In the genomic region with DNA sequence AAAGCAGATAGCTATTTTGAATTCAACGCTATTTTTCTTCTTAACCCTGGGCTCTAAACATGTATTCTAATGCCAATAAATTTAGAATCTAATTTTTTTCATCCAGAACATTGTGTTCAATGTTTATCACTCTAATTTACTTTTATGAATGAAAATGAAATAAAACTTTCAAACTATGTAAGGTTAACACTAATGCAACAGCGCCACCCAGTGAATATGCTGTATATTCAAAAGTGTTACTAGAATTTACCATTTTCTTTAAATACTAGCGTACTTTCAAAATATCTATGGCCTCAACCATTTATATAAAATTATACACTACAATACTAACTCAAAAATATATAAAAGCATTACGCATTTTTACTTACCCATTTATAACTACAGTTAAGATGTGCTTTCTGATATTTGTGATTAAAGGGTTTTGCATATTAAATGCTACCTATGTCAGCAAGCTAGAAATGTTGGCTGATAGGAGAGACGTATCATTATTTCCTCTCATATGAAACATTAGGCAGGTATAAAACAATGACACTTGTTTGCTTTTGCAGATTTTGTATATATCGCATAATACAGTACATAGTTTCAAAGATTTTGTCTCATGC, we compare ENCODE assay signal across 7 cellular contexts. TPM values are rescaled to one million over a fixed set of nuclear protein-coding genes. Genes with fewer than 3 reads are reported as not detected.
DNase-seq lines count a peak whose midpoint lies in the region; ATAC-seq and TF ChIP-seq lines count a peak whose summit lies in the region.

No MANE protein-coding gene starts in this region.

- peaks cover 3% of the 10 kb centered on the region; the same call in 1 of the 2 replicates for H3K36me3 ChIP-seq in IMR-90 (ENCODE audit: control insufficient read depth, insufficient read depth, low read length)
- no peaks in the 10 kb centered on the region; the same call in 1 of the 2 replicates for H3K36me3 ChIP-seq in SJCRH30
- no peaks in the 10 kb centered on the region for H3K36me3 ChIP-seq in mesendoderm (ENCODE audit: control insufficient read depth, insufficient read depth, low read length)

- H3K27me3 ChIP-seq in IMR-90 (ENCODE audit: control insufficient read depth, insufficient read depth, low read length): no peaks in the 10 kb centered on the region
- H3K27me3 ChIP-seq in SJCRH30: no peaks in the 10 kb centered on the region
- H3K27me3 ChIP-seq in mesendoderm (ENCODE audit: insufficient read depth, low read length, poor library complexity): no peaks in the 10 kb centered on the region

- BruUV-seq in IMR-90 (replicated peaks; lab: Mats Ljungman, UMichigan): no TSS peak

- H2BK120ac ChIP-seq in IMR-90 (ENCODE audit: low read depth, low read length): no peak overlapping the region
- no peak overlapping the region for H2BK120ac ChIP-seq in mesendoderm (ENCODE audit: low read depth, low read length)

- TF ChIP-seq CTCF in IMR-90 (conservative IDR thresholded peaks at IDR 0.05; ENCODE audit: low read depth, low read length): peak; percentile 82

- H2BK20ac ChIP-seq in IMR-90 (ENCODE audit: low read depth, low read length): no peak overlapping the region

- no peak overlapping the region for H3K9ac ChIP-seq in IMR-90 (ENCODE audit: low read depth, low read length)
- no peak overlapping the region for H3K9ac ChIP-seq in mesendoderm (ENCODE audit: low read length)

- H3K18ac ChIP-seq in IMR-90 (ENCODE audit: low read depth, low read length) (no peak overlapping the region), mesendoderm (ENCODE audit: low read length) (no peak overlapping the region)

- peaks cover 2% of the 10 kb centered on the region; the same call in 1 of the 2 replicates for H3K4me1 ChIP-seq in IMR-90 (ENCODE audit: control insufficient read depth, insufficient read depth, low read length)
- no peaks in the 10 kb centered on the region for H3K4me1 ChIP-seq in SJCRH30
- H3K4me1 ChIP-seq in mesendoderm (ENCODE audit: control insufficient read depth, low read depth, low read length): no peaks in the 10 kb centered on the region

- H4K5ac ChIP-seq in IMR-90 (ENCODE audit: low read depth, low read length) (no peak overlapping the region), mesendoderm (ENCODE audit: low read length) (no peak overlapping the region)

- 100% methylated on average over 2 of the region's 6 CpGs; no CpG with 5 or more reads in 1 of the 2 experiments for WGBS in IMR-90 (ENCODE audit: extremely low coverage in 2 of 2, insufficient read length in 1 of 2), 2 experiments
- 100% methylated on average over 2 of the region's 6 CpGs for WGBS in mesendoderm (ENCODE audit: extremely low coverage, insufficient coverage, low lambda C conversion rate)

- no peak overlapping the region for H3K4me2 ChIP-seq in IMR-90 (ENCODE audit: low read depth, low read length)
- no peak overlapping the region for H3K4me2 ChIP-seq in mesendoderm (ENCODE audit: low read length)

- no peaks in the 10 kb centered on the region for H3K9me3 ChIP-seq in IMR-90 (ENCODE audit: control insufficient read depth, insufficient read depth, low read length)
- H3K9me3 ChIP-seq in SJCRH30 (replicated peaks): no peaks in the 10 kb centered on the region

- no peak overlapping the region for H3K4ac ChIP-seq in IMR-90 (ENCODE audit: low read depth, low read length)
- H3K4ac ChIP-seq in mesendoderm (ENCODE audit: low read depth, low read length): no peak overlapping the region

- H4K20me1 ChIP-seq in IMR-90 (ENCODE audit: insufficient read depth, low read length): no peaks in the 10 kb centered on the region

- H3K27ac ChIP-seq in IMR-90 (ENCODE audit: insufficient read depth, low read length) (no peak overlapping the region), SJCRH30 (no peak overlapping the region), mesendoderm (ENCODE audit: low read depth, low read length) (no peak overlapping the region)

- no peaks in the 10 kb centered on the region for H3K9me1 ChIP-seq in IMR-90 (ENCODE audit: insufficient read depth, low read length)

- TF ChIP-seq POLR2A in IMR-90 (IDR thresholded peaks at IDR 0.05; ENCODE audit: low read depth, low read length): no peak

- no peak overlapping the region for H3K56ac ChIP-seq in IMR-90 (ENCODE audit: extremely low read depth, insufficient read depth, low read length)
- no peak overlapping the region for H3K56ac ChIP-seq in mesendoderm (ENCODE audit: low read length)

- in situ Hi-C loops in IMR-90 (cut with MboI; ENCODE audit: low sequenced_read_pairs): loop anchor here (5.0 kb wide), 1 partner anchor 244 kb away; no protein-coding TSS in a partner anchor

- dilution Hi-C loops in IMR-90 (cut with HindIII; ENCODE audit: low sequenced_read_pairs, unreplicated experiment): loop anchor here (25.0 kb wide), 1 partner anchor 454 kb away; a partner anchor contains a TSS

- H4K8ac ChIP-seq in IMR-90 (ENCODE audit: low read depth in 2 of 2, low read length in 2 of 2): no peak overlapping the region
- no peak overlapping the region for H4K8ac ChIP-seq in mesendoderm (ENCODE audit: low read depth, low read length)

- H3K79me1 ChIP-seq in IMR-90 (ENCODE audit: low read depth in 1 of 2, low read length in 2 of 2): peaks cover 3 to 7% of the 10 kb centered on the region in 2 experiments
- H3K79me1 ChIP-seq in mesendoderm (ENCODE audit: low read length): peaks cover 2% of the 10 kb centered on the region

- H3K4me3 ChIP-seq in IMR-90 (ENCODE audit: insufficient read depth, low read depth, low read length) (no peak overlapping the region), SJCRH30 (no peak overlapping the region), mesendoderm (ENCODE audit: low read length) (no peak overlapping the region)

- ATAC-seq in IMR-90 (ENCODE audit: low read depth): peak; percentile 57

- no peak overlapping the region for H2AK9ac ChIP-seq in IMR-90 (replicated peaks; ENCODE audit: low read depth, low read length, poor library complexity)

- DNase-seq in DMS53 treated with DMSO at 0.1 percent for 48 hours (lab: John Stamatoyannopoulos, UW; ENCODE audit: unreplicated experiment) (peak; percentile 25), IMR-90 (peak; percentile 68), SJCRH30 (peak; percentile 5 to 51), cerebellar cortex (ENCODE audit: low spot score) (peak; percentile 36), mesendoderm (peak; percentile 22), GDM1 (lab: John Stamatoyannopoulos, UW) (no peak), GOT3 (lab: John Stamatoyannopoulos, UW) (no peak)

- H2AFZ ChIP-seq in IMR-90 (replicated peaks; ENCODE audit: low read length, poor library complexity): no peak overlapping the region

- no peak overlapping the region for H2BK15ac ChIP-seq in IMR-90 (ENCODE audit: low read depth, low read length)
- H2BK15ac ChIP-seq in mesendoderm (replicated peaks; ENCODE audit: low read depth): no peak overlapping the region

- POLR2A ChIA-PET in IMR-90 (lab: Charles Lee; ENCODE audit: unreplicated experiment): no interaction called here

- intact Hi-C loops in IMR-90 (cut with micrococcal nuclease): loop anchor here (1.0 to 2.0 kb wide), 4 partner anchors 141 to 468 kb away; no protein-coding TSS in a partner anchor

- TF ChIP-seq RAD21 in IMR-90 (IDR thresholded peaks at IDR 0.05; ENCODE audit: low read length): peak; percentile 84

- no peak overlapping the region for H4K91ac ChIP-seq in IMR-90 (ENCODE audit: insufficient read depth, low read depth, low read length)

- peaks cover 2% of the 10 kb centered on the region for H3K79me2 ChIP-seq in mesendoderm (ENCODE audit: control insufficient read depth, insufficient read depth, low read length)

- H3K14ac ChIP-seq in IMR-90 (replicated peaks; ENCODE audit: low read depth, low read length): no peak overlapping the region

- no peak overlapping the region for H2BK5ac ChIP-seq in IMR-90 (ENCODE audit: low read depth, low read length, poor library complexity, severe bottlenecking)
- H2BK5ac ChIP-seq in mesendoderm (ENCODE audit: low read length): no peak overlapping the region

- no peak overlapping the region for H3K23ac ChIP-seq in IMR-90 (ENCODE audit: low read depth, low read length)
- H3K23ac ChIP-seq in mesendoderm (ENCODE audit: low read length): no peak overlapping the region

- H2AK5ac ChIP-seq in IMR-90 (ENCODE audit: low read depth, low read length) (no peak overlapping the region), mesendoderm (ENCODE audit: low read length) (no peak overlapping the region)

- CTCF ChIA-PET in IMR-90 (lab: Yijun Ruan, JAX): interaction anchor here (0.6 to 3.8 kb wide), 15 partner anchors 10 to 469 kb away, joined by 3 to 44 read pairs (median 4); a partner anchor contains a TSS

TF ChIP-seq in IMR-90, 13 proteins besides CTCF, POLR2A, EP300 and RAD21:
- TF ChIP-seq BHLHE40 (IDR thresholded peaks at IDR 0.05; ENCODE audit: low read depth, low read length) (no peak), RCOR1 (IDR thresholded peaks at IDR 0.05; ENCODE audit: insufficient replicate concordance, low read length) (no peak), FOS (IDR thresholded peaks at IDR 0.05; ENCODE audit: low read depth, low read length) (no peak), SMC3 (IDR thresholded peaks at IDR 0.05; ENCODE audit: low read depth, low read length) (peak; percentile 85), MXI1 (IDR thresholded peaks at IDR 0.05; ENCODE audit: borderline replicate concordance, low read depth, low read length) (no peak), RFX5 (IDR thresholded peaks at IDR 0.05; ENCODE audit: low read depth, low read length) (no peak), MAZ (IDR thresholded peaks at IDR 0.05; ENCODE audit: borderline replicate concordance, low read depth, low read length) (no peak)

RNA-seq across cellular contexts. Expression of a gene that starts 5.9 kb away (rescaled TPM):
- total RNA-seq in IMR-90 (2012; rRNA removed): 18.5 and 23.6 TPM in 2 replicates
- polyA plus RNA-seq in IMR-90 (2012; rRNA removed): 10.5 and 13.0 TPM in 2 replicates
- polyA plus RNA-seq in IMR-90 (2012; cell fraction: cytosol; rRNA removed): 3.1 and 3.5 TPM in 2 replicates
- polyA plus RNA-seq in IMR-90 (2012; cell fraction: nucleus; rRNA removed; ENCODE audit: low replicate concordance): 7.5 and 25.2 TPM in 2 replicates
- 56.8 and 75.6 TPM in 2 replicates for total RNA-seq in SJCRH30 (2014; rRNA removed; shearing (Covaris generic))
- 35.3 TPM for polyA plus RNA-seq in mesendoderm (2013, experiment 1 of 2)
- polyA plus RNA-seq in mesendoderm (2013, experiment 2 of 2): 35.2 TPM

Comparison
In these comparisons a context has a peak if more than half of its experiments do, and no peak if none do; other contexts are left out.
1. DNase-seq: peak in DMS53 treated with DMSO at 0.1 percent for 48 hours (single experiment), IMR-90 (single experiment), SJCRH30 (2 of 2), cerebellar cortex (single experiment) and mesendoderm (single experiment); none in GDM1 (single experiment) and GOT3 (single experiment).